In the genomic region with DNA sequence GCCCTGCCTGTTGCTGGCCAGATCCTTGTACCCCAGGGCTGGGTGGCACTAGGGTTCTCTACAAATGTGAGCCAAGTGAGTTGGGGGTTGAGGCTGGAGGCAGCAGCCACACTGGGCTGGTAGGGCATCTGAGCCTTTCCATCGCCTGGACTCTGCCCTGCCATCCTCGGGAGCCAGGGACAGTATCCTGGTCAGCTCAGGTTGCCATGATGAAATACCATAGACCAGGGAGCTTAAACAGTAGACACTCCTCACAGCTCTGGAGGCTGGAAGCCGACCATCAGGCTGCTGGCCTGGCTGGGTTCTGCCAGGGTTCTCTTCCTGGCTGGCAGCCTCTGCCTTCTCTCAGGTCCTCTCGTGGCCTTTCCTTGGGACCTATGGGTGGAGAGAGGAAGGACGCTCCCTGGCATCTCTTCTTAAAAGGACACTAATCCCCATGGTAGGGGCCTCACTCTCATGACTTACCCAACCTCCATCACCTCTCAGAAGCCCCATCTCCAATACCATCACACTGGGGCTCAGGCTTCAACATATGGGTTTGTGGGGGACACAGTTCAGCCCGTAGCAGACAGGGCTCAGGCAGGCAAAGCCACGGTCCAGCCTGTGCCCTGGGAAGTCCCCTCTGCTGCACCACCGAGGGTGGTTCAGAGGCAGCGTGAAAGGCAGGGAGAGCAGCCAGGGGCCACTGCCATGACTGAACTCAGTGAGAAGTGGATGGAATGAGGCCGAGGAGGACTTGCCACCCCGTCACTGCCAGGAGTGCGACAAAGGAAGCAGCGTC, we compare ENCODE assay signal across 2 cellular contexts.
TF ChIP-seq lines count a peak whose summit lies in the region.

No MANE protein-coding gene starts in this region.

TF ChIP-seq in GM12878, 131 proteins besides CTCF, POLR2A, EP300 and RAD21:
- TF ChIP-seq DPF2 (IDR thresholded peaks at IDR 0.05) (no peak), BACH1 (IDR thresholded peaks at IDR 0.05; ENCODE audit: borderline replicate concordance) (no peak), EZH2 (IDR thresholded peaks at IDR 0.05; ENCODE audit: borderline replicate concordance, control insufficient read depth, low read depth, low read length) (no peak), SIN3A (IDR thresholded peaks at IDR 0.05; ENCODE audit: low read depth, low read length) (no peak), MTA3 (IDR thresholded peaks at IDR 0.05; ENCODE audit: borderline replicate concordance, low read length) (no peak), FOS (IDR thresholded peaks at IDR 0.05; ENCODE audit: borderline replicate concordance, extremely low read depth, insufficient read length) (no peak), GATAD2B (conservative IDR thresholded peaks at IDR 0.05; ENCODE audit: low read depth) (no peak), TARDBP (IDR thresholded peaks at IDR 0.05; ENCODE audit: borderline replicate concordance) (no peak), YY1 (IDR thresholded peaks at IDR 0.05; ENCODE audit: low read depth, low read length) (no peak), SREBF1 (IDR thresholded peaks at IDR 0.05; ENCODE audit: low read length) (no peak), MYC (IDR thresholded peaks at IDR 0.05; ENCODE audit: insufficient read depth, insufficient read length, insufficient replicate concordance, low read length, severe bottlenecking) (no peak), E2F8 (IDR thresholded peaks at IDR 0.05; ENCODE audit: low read depth, partially characterized antibody) (no peak), ZNF274 (IDR thresholded peaks at IDR 0.05; ENCODE audit: insufficient read depth, insufficient read length) (no peak), E2F4 (IDR thresholded peaks at IDR 0.05; ENCODE audit: low read depth, low read length) (no peak)
- TF ChIP-seq, protein P1, sequence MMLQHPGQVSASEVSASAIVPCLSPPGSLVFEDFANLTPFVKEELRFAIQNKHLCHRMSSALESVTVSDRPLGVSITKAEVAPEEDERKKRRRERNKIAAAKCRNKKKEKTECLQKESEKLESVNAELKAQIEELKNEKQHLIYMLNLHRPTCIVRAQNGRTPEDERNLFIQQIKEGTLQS (IDR thresholded peaks at IDR 0.05; ENCODE audit: borderline replicate concordance, extremely low read depth, low read depth, low read length): no peak
- TF ChIP-seq, protein P2, sequence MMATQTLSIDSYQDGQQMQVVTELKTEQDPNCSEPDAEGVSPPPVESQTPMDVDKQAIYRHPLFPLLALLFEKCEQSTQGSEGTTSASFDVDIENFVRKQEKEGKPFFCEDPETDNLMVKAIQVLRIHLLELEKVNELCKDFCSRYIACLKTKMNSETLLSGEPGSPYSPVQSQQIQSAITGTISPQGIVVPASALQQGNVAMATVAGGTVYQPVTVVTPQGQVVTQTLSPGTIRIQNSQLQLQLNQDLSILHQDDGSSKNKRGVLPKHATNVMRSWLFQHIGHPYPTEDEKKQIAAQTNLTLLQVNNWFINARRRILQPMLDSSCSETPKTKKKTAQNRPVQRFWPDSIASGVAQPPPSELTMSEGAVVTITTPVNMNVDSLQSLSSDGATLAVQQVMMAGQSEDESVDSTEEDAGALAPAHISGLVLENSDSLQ (IDR thresholded peaks at IDR 0.05): no peak
- TF ChIP-seq, protein P3, sequence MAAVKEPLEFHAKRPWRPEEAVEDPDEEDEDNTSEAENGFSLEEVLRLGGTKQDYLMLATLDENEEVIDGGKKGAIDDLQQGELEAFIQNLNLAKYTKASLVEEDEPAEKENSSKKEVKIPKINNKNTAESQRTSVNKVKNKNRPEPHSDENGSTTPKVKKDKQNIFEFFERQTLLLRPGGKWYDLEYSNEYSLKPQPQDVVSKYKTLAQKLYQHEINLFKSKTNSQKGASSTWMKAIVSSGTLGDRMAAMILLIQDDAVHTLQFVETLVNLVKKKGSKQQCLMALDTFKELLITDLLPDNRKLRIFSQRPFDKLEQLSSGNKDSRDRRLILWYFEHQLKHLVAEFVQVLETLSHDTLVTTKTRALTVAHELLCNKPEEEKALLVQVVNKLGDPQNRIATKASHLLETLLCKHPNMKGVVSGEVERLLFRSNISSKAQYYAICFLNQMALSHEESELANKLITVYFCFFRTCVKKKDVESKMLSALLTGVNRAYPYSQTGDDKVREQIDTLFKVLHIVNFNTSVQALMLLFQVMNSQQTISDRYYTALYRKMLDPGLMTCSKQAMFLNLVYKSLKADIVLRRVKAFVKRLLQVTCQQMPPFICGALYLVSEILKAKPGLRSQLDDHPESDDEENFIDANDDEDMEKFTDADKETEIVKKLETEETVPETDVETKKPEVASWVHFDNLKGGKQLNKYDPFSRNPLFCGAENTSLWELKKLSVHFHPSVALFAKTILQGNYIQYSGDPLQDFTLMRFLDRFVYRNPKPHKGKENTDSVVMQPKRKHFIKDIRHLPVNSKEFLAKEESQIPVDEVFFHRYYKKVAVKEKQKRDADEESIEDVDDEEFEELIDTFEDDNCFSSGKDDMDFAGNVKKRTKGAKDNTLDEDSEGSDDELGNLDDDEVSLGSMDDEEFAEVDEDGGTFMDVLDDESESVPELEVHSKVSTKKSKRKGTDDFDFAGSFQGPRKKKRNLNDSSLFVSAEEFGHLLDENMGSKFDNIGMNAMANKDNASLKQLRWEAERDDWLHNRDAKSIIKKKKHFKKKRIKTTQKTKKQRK (IDR thresholded peaks at IDR 0.05; ENCODE audit: low read depth, low read length): no peak

TF ChIP-seq in HepG2, 621 proteins besides CTCF, POLR2A, EP300 and RAD21:
- TF ChIP-seq SSRP1 (CRISPR knock-in tag; IDR thresholded peaks at IDR 0.05) (no peak), ZSCAN12 (CRISPR knock-in tag; IDR thresholded peaks at IDR 0.05) (no peak), ZNF264 (CRISPR knock-in tag; IDR thresholded peaks at IDR 0.05) (0 out of 2 replicates have a peak, but pooled peaks have one; percentile 51), NCOA2 (CRISPR knock-in tag; IDR thresholded peaks at IDR 0.05) (no peak), ARNTL (CRISPR knock-in tag; IDR thresholded peaks at IDR 0.05) (no peak), ZNF598 (CRISPR knock-in tag; IDR thresholded peaks at IDR 0.05; ENCODE audit: borderline replicate concordance) (no peak)
TF ChIP-seq in HepG2: peak in this region for 1.
